In genomic region chr21:43467785-43468184, GRCh38 we compare ENCODE assay signal across 15 cellular contexts. TPM values are rescaled to one million over a fixed set of nuclear protein-coding genes. Genes with fewer than 3 reads are reported as not detected.
DNase-seq lines count a peak whose midpoint lies in the region; ATAC-seq, FAIRE-seq and TF ChIP-seq lines count a peak whose summit lies in the region.
"Had no signal": no experiment of that assay in that cellular context is flagged by ENCODE, and none has a peak within 500 bp of the region (broad histone marks: within the 10 kb centered on the region; RNA-seq: fewer than 3 reads in every experiment).

No MANE protein-coding gene starts in this region.

- 64% methylated on average over 1 of the region's 1 CpG for WGBS in A549 (ENCODE audit: missing lambda C conversion rate)
- no CpG with 5 or more reads among the region's 1 CpG for WGBS in H9 (ENCODE audit: extremely low coverage, insufficient read length, low lambda C conversion rate)

- no peaks in the 10 kb centered on the region for H4K20me1 ChIP-seq in H9 (ENCODE audit: control insufficient read depth, insufficient read depth, insufficient read length)
- H4K20me1 ChIP-seq: BLaER1 had no signal

- no peaks in the 10 kb centered on the region for H3K23me2 ChIP-seq in H9 (ENCODE audit: insufficient read length, low read depth, low read length, poor library complexity, severe bottlenecking)

- CTCF ChIA-PET in A549 (lab: Yijun Ruan, JAX), result no interaction called here
- CTCF ChIA-PET in CD8-positive, alpha-beta memory T cell (lab: Charles Lee), result no interaction called here

- ATAC-seq in A549, result no peak
- ATAC-seq in activated naive CD8-positive, alpha-beta T cell treated with anti-CD3 and anti-CD28 coated beads, Interleukin-2, amount 50 U/mL, for 24 hours, result no peak
- ATAC-seq in SK-N-SH treated with all-trans-retinoic acid at 6 μM for 48 hours, result no peak
- ATAC-seq: activated CD4-positive, CD25-positive, alpha-beta regulatory T cell treated with anti-CD3 and anti-CD28 coated beads, Interleukin-2, amount 50 U/mL, for 24 hours; gastroesophageal sphincter; T-cell had no signal

- H3K79me2 ChIP-seq in H9 (ENCODE audit: insufficient read depth, low read length), result no peaks in the 10 kb centered on the region

- POLR2A ChIA-PET in A549 (lab: Yijun Ruan, JAX), result no interaction called here
- POLR2A ChIA-PET in CD8-positive, alpha-beta memory T cell (lab: Charles Lee), result no interaction called here

- FAIRE-seq in A549 (lab: Jason Lieb, UNC), result peak; percentile 43

- no peak overlapping the region for H2AFZ ChIP-seq in H9 (ENCODE audit: low read length)

- H3T11ph ChIP-seq in H9 (ENCODE audit: low read length), result no peak overlapping the region

- no peaks in the 10 kb centered on the region for H3K9me3 Mint-ChIP-seq in CD8-positive, alpha-beta memory T cell
- H3K9me3 Mint-ChIP-seq in activated naive CD8-positive, alpha-beta T cell treated with anti-CD3 and anti-CD28 coated beads, Interleukin-2, amount 50 U/mL, for 24 hours, result no peaks in the 10 kb centered on the region
- H3K9me3 Mint-ChIP-seq in nephron, result no peaks in the 10 kb centered on the region
- H3K9me3 Mint-ChIP-seq in H9, result no peaks in the 10 kb centered on the region
- H3K9me3 Mint-ChIP-seq: T-cell had no signal

- no peak overlapping the region for H2BK15ac ChIP-seq in H9 (ENCODE audit: low read depth, low read length)

- H3K27ac Mint-ChIP-seq in CD8-positive, alpha-beta memory T cell, result peak overlapping the region in 5 of 8 donors; percentile 58 to 97 (median 87)
- H3K27ac Mint-ChIP-seq in activated naive CD8-positive, alpha-beta T cell treated with anti-CD3 and anti-CD28 coated beads, Interleukin-2, amount 50 U/mL, for 24 hours, result peak overlapping the region; percentile 81
- H3K27ac Mint-ChIP-seq in nephron, result peak overlapping the region in 2 of 3 experiments; percentile 41 to 61
- H3K27ac Mint-ChIP-seq in H9, result peak overlapping the region in 1 of 3 experiments; percentile 40; a peak in 1 of 7 replicates
- H3K27ac Mint-ChIP-seq: T-cell had no signal

- H2AK5ac ChIP-seq in H9 (ENCODE audit: insufficient read length, low read length), result no peak overlapping the region

- no peaks in the 10 kb centered on the region for H3K79me1 ChIP-seq in H9 (ENCODE audit: insufficient read depth, low read depth, low read length, poor library complexity, severe bottlenecking)

- H3K9me3 ChIP-seq in A549 (no peaks in the 10 kb centered on the region), H9 (ENCODE audit: control insufficient read depth, low read depth, low read length) (no peaks in the 10 kb centered on the region)
- no peaks in the 10 kb centered on the region for H3K9me3 ChIP-seq in CD8-positive, alpha-beta memory T cell (ENCODE audit: low read length)
- H3K9me3 ChIP-seq: BLaER1, gastroesophageal sphincter had no signal

- no peak for TF ChIP-seq RAD21 in A549 (conservative IDR thresholded peaks at IDR 0.05 in 1 of 2, IDR thresholded peaks at IDR 0.05 in 1 of 2)

- H3K36me3 ChIP-seq in CD8-positive, alpha-beta memory T cell (ENCODE audit: insufficient read depth, low read length), result no peaks in the 10 kb centered on the region
- H3K36me3 ChIP-seq: BLaER1, gastroesophageal sphincter had no signal

- no peak overlapping the region for H3K9ac ChIP-seq in H9 (ENCODE audit: extremely low read depth, insufficient read length, low read length)
- H3K9ac ChIP-seq: BLaER1 had no signal

- H3K23ac ChIP-seq in H9 (ENCODE audit: insufficient read length, low read depth, low read length), result no peak overlapping the region

- no peak for TF ChIP-seq POLR2A in A549 (IDR thresholded peaks at IDR 0.05; ENCODE audit: low read length)

- no peak overlapping the region for H4K5ac ChIP-seq in H9 (ENCODE audit: insufficient read length, low read depth, low read length)

- no peak overlapping the region for H3K4ac ChIP-seq in H9 (ENCODE audit: low read depth, low read length)

- TF ChIP-seq CTCF in A549 (IDR thresholded peaks at IDR 0.05) (no peak), nephron (IDR thresholded peaks at IDR 0.05; ENCODE audit: unreplicated experiment in 3 of 3) (no peak), GM13976 (IDR thresholded peaks at IDR 0.05; ENCODE audit: borderline replicate concordance, control extremely low read depth, extremely low read depth, insufficient read depth, missing control alignments) (no peak), H9 (conservative IDR thresholded peaks at IDR 0.05) (no peak)

- H3K36me3 Mint-ChIP-seq in CD8-positive, alpha-beta memory T cell, result no peaks in the 10 kb centered on the region
- H3K36me3 Mint-ChIP-seq in activated naive CD8-positive, alpha-beta T cell treated with anti-CD3 and anti-CD28 coated beads, Interleukin-2, amount 50 U/mL, for 24 hours (ENCODE audit: low read depth), result no peaks in the 10 kb centered on the region
- no peaks in the 10 kb centered on the region for H3K36me3 Mint-ChIP-seq in nephron (ENCODE audit: low read depth)
- H3K36me3 Mint-ChIP-seq in H9 (ENCODE audit: insufficient read depth in 1 of 3, low read depth in 3 of 3), result no peaks in the 10 kb centered on the region; a peak in 1 of 7 replicates
- H3K36me3 Mint-ChIP-seq: T-cell had no signal

- no peaks in the 10 kb centered on the region for H3K4me1 Mint-ChIP-seq in CD8-positive, alpha-beta memory T cell
- H3K4me1 Mint-ChIP-seq in activated naive CD8-positive, alpha-beta T cell treated with anti-CD3 and anti-CD28 coated beads, Interleukin-2, amount 50 U/mL, for 24 hours, result no peaks in the 10 kb centered on the region
- H3K4me1 Mint-ChIP-seq in nephron (no peaks in the 10 kb centered on the region), H9 (no peaks in the 10 kb centered on the region)
- H3K4me1 Mint-ChIP-seq: T-cell had no signal

- H3K4me2 ChIP-seq in A549 (no peak overlapping the region), H9 (ENCODE audit: insufficient read depth, insufficient read length, low read length) (no peak overlapping the region)
- H3K4me2 ChIP-seq: BLaER1, smooth muscle cell had no signal

- H3K4me1 ChIP-seq in A549 (peaks cover 2% of the 10 kb centered on the region; the same call in 1 of the 3 replicates), H9 (ENCODE audit: insufficient read depth, low read length) (no peaks in the 10 kb centered on the region)
- H3K4me1 ChIP-seq in CD8-positive, alpha-beta memory T cell (ENCODE audit: insufficient read depth, low read length), result no peaks in the 10 kb centered on the region
- H3K4me1 ChIP-seq: BLaER1, gastroesophageal sphincter had no signal

- H2BK120ac ChIP-seq in H9 (ENCODE audit: low read depth, low read length, poor library complexity, severe bottlenecking), result no peak overlapping the region

- in situ Hi-C loops in GM13976 (cut with MboI; ENCODE audit: low sequenced_read_pairs, unreplicated experiment), result no loop called here

- no peaks in the 10 kb centered on the region for H3K27me3 ChIP-seq in CD8-positive, alpha-beta memory T cell (ENCODE audit: insufficient read depth, low read length, poor library complexity, severe bottlenecking)
- H3K27me3 ChIP-seq in H9 (ENCODE audit: insufficient read depth, low read length), result no peaks in the 10 kb centered on the region
- H3K27me3 ChIP-seq: BLaER1, gastroesophageal sphincter had no signal

- H2BK20ac ChIP-seq in H9 (ENCODE audit: low read depth, low read length, poor library complexity, severe bottlenecking), result no peak overlapping the region

- H4K8ac ChIP-seq in H9 (replicated peaks; ENCODE audit: insufficient read length, low read depth, low read length), result no peak overlapping the region

- H2BK12ac ChIP-seq in H9 (ENCODE audit: insufficient read length, low read depth, low read length), result no peak overlapping the region

- no peak overlapping the region for H4K91ac ChIP-seq in H9 (ENCODE audit: insufficient read length, low read depth, low read length)

- peaks cover 0 to 2% of the 10 kb centered on the region in 2 donors for H3K27me3 Mint-ChIP-seq in CD8-positive, alpha-beta memory T cell
- no peaks in the 10 kb centered on the region for H3K27me3 Mint-ChIP-seq in activated naive CD8-positive, alpha-beta T cell treated with anti-CD3 and anti-CD28 coated beads, Interleukin-2, amount 50 U/mL, for 24 hours
- H3K27me3 Mint-ChIP-seq in nephron (ENCODE audit: low read depth) (no peaks in the 10 kb centered on the region), H9 (ENCODE audit: low read depth) (no peaks in the 10 kb centered on the region)
- H3K27me3 Mint-ChIP-seq: T-cell had no signal

- no peak overlapping the region for H2BK5ac ChIP-seq in H9 (ENCODE audit: insufficient read length, low read length)

- peak overlapping the region; percentile 55 to 77; a peak in 4 of 6 replicates for H3K27ac ChIP-seq in A549
- no peak overlapping the region for H3K27ac ChIP-seq in CD8-positive, alpha-beta memory T cell (ENCODE audit: low read depth, low read length)
- H3K27ac ChIP-seq in H9 (ENCODE audit: insufficient read length, low read depth, low read length), result no peak overlapping the region
- H3K27ac ChIP-seq: BLaER1, gastroesophageal sphincter had no signal

- no peak for TF ChIP-seq EP300 in A549 (IDR thresholded peaks at IDR 0.05)

- no peak overlapping the region for H3K4me3 Mint-ChIP-seq in CD8-positive, alpha-beta memory T cell
- H3K4me3 Mint-ChIP-seq in activated naive CD8-positive, alpha-beta T cell treated with anti-CD3 and anti-CD28 coated beads, Interleukin-2, amount 50 U/mL, for 24 hours, result no peak overlapping the region
- H3K4me3 Mint-ChIP-seq in nephron (no peak overlapping the region), H9 (no peak overlapping the region)
- H3K4me3 Mint-ChIP-seq: T-cell had no signal

- H3K14ac ChIP-seq in H9 (ENCODE audit: insufficient read depth, low read length), result no peak overlapping the region

- no peak overlapping the region for H3K4me3 ChIP-seq in A549
- no peak overlapping the region for H3K4me3 ChIP-seq in CD8-positive, alpha-beta memory T cell (ENCODE audit: low read length)
- H3K4me3 ChIP-seq: BLaER1, gastroesophageal sphincter, smooth muscle cell had no signal

- no peak overlapping the region for H3K56ac ChIP-seq in H9 (ENCODE audit: insufficient read length, low read depth, low read length)

- DNase-seq in A549 (ENCODE audit: low read depth in 1 of 2, low spot score in 1 of 2) (no peak), GM13976 (ENCODE audit: low spot score) (no peak), H9 (no peak)
- peak in 1 of 5 donors; percentile 14 for DNase-seq in CD8-positive, alpha-beta memory T cell
- DNase-seq in activated naive CD8-positive, alpha-beta T cell treated with anti-CD3 and anti-CD28 coated beads, Interleukin-2, amount 50 U/mL, for 24 hours, result peak; percentile 2
- DNase-seq: caudate nucleus, NCI-H1694 treated with DMSO at 0.1 percent for 48 hours, NCI-H524 treated with DMSO at 0.1 percent for 48 hours had no signal

- H3K18ac ChIP-seq in H9 (ENCODE audit: insufficient read length, low read depth, low read length), result no peak overlapping the region

TF ChIP-seq in SK-N-SH treated with all-trans-retinoic acid at 6 μM for 48 hours, 23 proteins besides CTCF, POLR2A, EP300 and RAD21 (continues in another document):
- TF ChIP-seq RARB (CRISPR knock-in tag; IDR thresholded peaks at IDR 0.05) (no peak), ZNF70 (CRISPR knock-in tag; IDR thresholded peaks at IDR 0.05) (no peak)

RNA-seq across cellular contexts. Expression of gene SIK1, which starts 40.9 kb away (rescaled TPM):
- polyA plus RNA-seq in A549 (2011; rRNA removed), result 57.5 and 74.0 TPM in 2 replicates
- polyA plus RNA-seq in A549 (2012; cell fraction: cytosol; rRNA removed), result 10.4 and 12.1 TPM in 2 replicates
- polyA plus RNA-seq in A549 (2012; cell fraction: nucleus; rRNA removed), result 25.5 and 33.0 TPM in 2 replicates
- 12.2 to 17.7 TPM (median 14.0 TPM) in 3 replicates for polyA plus RNA-seq in A549 (2017; fragmentation: RNase III; extraction: RNeasy Plus Mini Kit Qiagen cat#74134 plus additional on column Dnase treatment)
- polyA minus RNA-seq in A549 (2011; rRNA and poly(A)+ RNA removed), result 63.4 and 75.0 TPM in 2 replicates
- total RNA-seq in CD8-positive, alpha-beta memory T cell, result 1 to 10 TPM; 4.6 to 6.0 TPM
- polyA plus RNA-seq in CD8-positive, alpha-beta memory T cell, result 0.62 TPM
- total RNA-seq in H9 (2021), result 5.7 and 6.4 TPM in 2 replicates

Comparison
In these comparisons a context has a peak if more than half of its experiments do, and no peak if none do; other contexts are left out.
1. H3K27ac ChIP-seq: peak in A549 (2 of 2); none in CD8-positive, alpha-beta memory T cell (single experiment) and H9 (single experiment).